In genomic region chr17:65739026-65739425, GRCh38 we compare ENCODE assay signal across 8 cellular contexts.
"Had no signal": no experiment of that assay in that cellular context is flagged by ENCODE, and none has a peak within 500 bp of the region (broad histone marks: within the 10 kb centered on the region; RNA-seq: fewer than 3 reads in every experiment).

No MANE protein-coding gene starts in this region.

- ATAC-seq: K562 had no signal

- FAIRE-seq: HTR-8/SVneo, K562 had no signal

- H3K36me3 Mint-ChIP-seq: IgD-negative memory B cell had no signal

- H3K27ac ChIP-seq: HL-60, KMS-11 had no signal

- H3K9me3 Mint-ChIP-seq: IgD-negative memory B cell had no signal

- H3K4me2 ChIP-seq: KMS-11 had no signal

- DNase-seq: IMR-90, KBM-7, KG1 had no signal

- H3K4me3 Mint-ChIP-seq: IgD-negative memory B cell had no signal

- H3K27ac Mint-ChIP-seq: IgD-negative memory B cell had no signal

- H3K4me3 ChIP-seq: K562 had no signal

- H3K27me3 Mint-ChIP-seq: IgD-negative memory B cell had no signal

- H3K9ac ChIP-seq: KMS-11 had no signal
